Comparison of ENCODE assay signal across 1 cellular context in the genomic region with DNA sequence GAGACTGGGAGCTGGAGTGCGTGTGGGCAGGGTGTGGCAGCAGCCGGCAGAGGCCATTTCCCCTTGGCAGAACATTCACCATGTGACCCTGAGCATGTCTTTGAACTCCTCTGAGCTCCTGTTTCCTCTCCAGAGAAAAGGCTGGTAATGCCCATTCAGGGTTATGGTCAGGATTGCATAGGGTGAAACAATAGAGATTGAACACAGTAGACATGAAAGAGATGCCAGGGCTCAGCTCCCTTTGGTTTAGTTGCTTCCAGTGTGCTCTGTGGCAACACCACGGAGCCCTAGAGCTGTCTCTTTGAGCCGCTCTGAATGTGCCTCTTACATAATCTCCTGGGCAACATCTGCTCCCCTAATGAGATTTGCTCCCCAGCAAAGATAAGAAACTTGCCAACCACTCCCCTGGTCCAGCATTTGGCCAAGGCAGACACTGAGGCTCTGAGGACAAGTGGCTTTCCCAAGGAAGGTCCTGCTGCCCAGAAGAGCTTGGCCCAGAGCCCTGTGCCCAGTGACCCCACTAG.
TF ChIP-seq lines count a peak whose summit lies in the region.

No MANE protein-coding gene starts in this region.

TF ChIP-seq in endothelial cell of umbilical vein, 7 proteins besides CTCF, POLR2A, EP300 and RAD21:
- no peak for TF ChIP-seq MAX (IDR thresholded peaks at IDR 0.05; ENCODE audit: insufficient read depth, insufficient read length)
- TF ChIP-seq MYC (IDR thresholded peaks at IDR 0.05; ENCODE audit: low read depth, low read length), result no peak
- peak; percentile 20 for TF ChIP-seq POLR2AphosphoS5 (IDR thresholded peaks at IDR 0.05; ENCODE audit: insufficient read depth, low read depth, low read length)
